ENCODE assay signal across 1 cellular context in genomic region chr4:102055805-102056204, GRCh38.
TF ChIP-seq lines count a peak whose summit lies in the region.

No MANE protein-coding gene starts in this region.

TF ChIP-seq in SK-N-SH, 30 proteins besides CTCF, POLR2A, EP300 and RAD21 (continued from another document):
- TF ChIP-seq RXRA (IDR thresholded peaks at IDR 0.05; ENCODE audit: borderline replicate concordance, low read depth): no peak
- TF ChIP-seq TCF12 (IDR thresholded peaks at IDR 0.05): no peak
TF ChIP-seq in SK-N-SH: peak in this region for 0.
